Comparison of ENCODE assay signal across 8 cellular contexts in genomic region chr20:48921168-48921882, GRCh38. TPM values are rescaled to one million over a fixed set of nuclear protein-coding genes. Genes with fewer than 3 reads are reported as not detected.
DNase-seq lines count a peak whose midpoint lies in the region; ATAC-seq and TF ChIP-seq lines count a peak whose summit lies in the region.

ARFGEF2 (plus strand) TSS chr20:48921711; CDS start chr20:48921890, 179 bp downstream.

- no peaks in the 10 kb centered on the region for H3K9me3 ChIP-seq in MG63
- no peaks in the 10 kb centered on the region for H3K9me3 ChIP-seq in neural cell (ENCODE audit: low read length)

- peak; percentile 36 for TF ChIP-seq CTCF in neural cell (IDR thresholded peaks at IDR 0.05; ENCODE audit: poor library complexity, severe bottlenecking)

- peaks cover 32% of the 10 kb centered on the region for H3K79me2 ChIP-seq in neural cell (replicated peaks; ENCODE audit: insufficient read depth, low read length)

- peak within 1 kb of the TSS; percentile 94 for H3K27ac ChIP-seq in neural cell (ENCODE audit: low read length)

- no peaks in the 10 kb centered on the region for H4K20me1 ChIP-seq in neural cell (ENCODE audit: insufficient read depth)

- H3K9me3 Mint-ChIP-seq in stimulated activated naive CD8-positive, alpha-beta T cell treated with anti-CD3 and anti-CD28 coated beads, Interleukin-15, amount 100 ng/mL, for 72 hours: no peaks in the 10 kb centered on the region

- no peaks in the 10 kb centered on the region for H3F3A ChIP-seq in neural cell (ENCODE audit: insufficient read depth, low read length, poor library complexity, severe bottlenecking)

- H3K4me2 ChIP-seq in neural cell (ENCODE audit: low read length): peak within 1 kb of the TSS; percentile 86

- ATAC-seq in stimulated activated naive CD8-positive, alpha-beta T cell treated with anti-CD3 and anti-CD28 coated beads, Interleukin-15, amount 100 ng/mL, for 72 hours: peak; percentile 96

- H3K4me3 ChIP-seq in H7 (ENCODE audit: insufficient read depth, low read depth, low read length): peak within 1 kb of the TSS; percentile 89
- peak within 1 kb of the TSS; percentile 99 for H3K4me3 ChIP-seq in MG63
- H3K4me3 ChIP-seq in neural cell (ENCODE audit: low read length): peak within 1 kb of the TSS; percentile 90

- H3K9me2 ChIP-seq in neural cell (ENCODE audit: insufficient read depth, low read length): no peaks in the 10 kb centered on the region

- peaks cover 56% of the 10 kb centered on the region for H3K4me1 Mint-ChIP-seq in stimulated activated naive CD8-positive, alpha-beta T cell treated with anti-CD3 and anti-CD28 coated beads, Interleukin-15, amount 100 ng/mL, for 72 hours

- peak within 1 kb of the TSS; percentile 91 to 100 for H3K4me3 Mint-ChIP-seq in stimulated activated naive CD8-positive, alpha-beta T cell treated with anti-CD3 and anti-CD28 coated beads, Interleukin-15, amount 100 ng/mL, for 72 hours

- peak within 1 kb of the TSS; percentile 98 to 100 for H3K27ac Mint-ChIP-seq in stimulated activated naive CD8-positive, alpha-beta T cell treated with anti-CD3 and anti-CD28 coated beads, Interleukin-15, amount 100 ng/mL, for 72 hours

- no peaks in the 10 kb centered on the region for H3K27me3 Mint-ChIP-seq in stimulated activated naive CD8-positive, alpha-beta T cell treated with anti-CD3 and anti-CD28 coated beads, Interleukin-15, amount 100 ng/mL, for 72 hours

- H3K9ac ChIP-seq in neural cell (ENCODE audit: low read length): peak within 1 kb of the TSS; percentile 88

- no peaks in the 10 kb centered on the region for H3K36me3 ChIP-seq in H7 (replicated peaks; ENCODE audit: control insufficient read depth, insufficient read depth, low read length)
- peaks cover 4% of the 10 kb centered on the region for H3K36me3 ChIP-seq in MG63
- no peaks in the 10 kb centered on the region for H3K36me3 ChIP-seq in neural cell (ENCODE audit: insufficient read depth, low read length)

- no peak for TF ChIP-seq RAD21 in neural cell (conservative IDR thresholded peaks at IDR 0.05)

- DNase-seq in ELF-1 (ENCODE audit: low read depth, low spot score) (peak; percentile 96), H7 (peak; percentile 99), MG63 (peak; percentile 93), SIG-M5 (lab: John Stamatoyannopoulos, UW) (peak; percentile 60), activated gamma-delta T cell (lab: John Stamatoyannopoulos, UW) (peak; percentile 83), fibroblast of the conjunctiva (ENCODE audit: low read depth) (peak; percentile 76)
- DNase-seq in stimulated activated naive CD8-positive, alpha-beta T cell treated with anti-CD3 and anti-CD28 coated beads, Interleukin-15, amount 100 ng/mL, for 72 hours: peak; percentile 94 to 95

- peak within 1 kb of the TSS; percentile 97 for H2AFZ ChIP-seq in neural cell (ENCODE audit: low read depth, low read length)

- TF ChIP-seq EP300 in neural cell (conservative IDR thresholded peaks at IDR 0.05; ENCODE audit: poor library complexity, severe bottlenecking): peak; percentile 73

- H3K27me3 ChIP-seq in H7 (ENCODE audit: control insufficient read depth, insufficient read depth, low read length) (no peaks in the 10 kb centered on the region), MG63 (no peaks in the 10 kb centered on the region), neural cell (ENCODE audit: insufficient read depth, low read depth, low read length) (no peaks in the 10 kb centered on the region)

TF ChIP-seq in neural cell, 6 proteins besides CTCF, POLR2A, EP300 and RAD21:
- TF ChIP-seq TAF1 (IDR thresholded peaks at IDR 0.05; ENCODE audit: low read depth) (peak; percentile 78), MXI1 (conservative IDR thresholded peaks at IDR 0.05; ENCODE audit: poor library complexity, severe bottlenecking) (peak; percentile 93), REST (IDR thresholded peaks at IDR 0.05; ENCODE audit: borderline replicate concordance) (no peak), POLR2AphosphoS5 (IDR thresholded peaks at IDR 0.05) (peak; percentile 98)

RNA-seq across cellular contexts. Expression of gene ARFGEF2, which starts in this region (rescaled TPM):
- total RNA-seq in H7 (2014; rRNA removed; shearing (Covaris generic)): 17.9 and 20.8 TPM in 2 replicates
- 17.9 and 22.5 TPM in 2 replicates for total RNA-seq in MG63 (2014; rRNA removed; shearing (Covaris generic); ENCODE audit: low replicate concordance)
- polyA plus RNA-seq in neural cell: 19.8 and 21.7 TPM in 2 replicates
- polyA minus RNA-seq in neural cell: 45.3 and 45.4 TPM in 2 replicates

Comparison
In these comparisons a context has a peak if more than half of its experiments do, and no peak if none do; other contexts are left out.
1. Peak in every context shown above with its lines: DNase-seq, ATAC-seq, H3K4me3 ChIP-seq and H3K27ac ChIP-seq.